14 cellular contexts compared by ENCODE assay signal in genomic region chr4:52825311-52826090, GRCh38. TPM values are rescaled to one million over a fixed set of nuclear protein-coding genes. Genes with fewer than 3 reads are reported as not detected.
DNase-seq lines count a peak whose midpoint lies in the region; ATAC-seq and TF ChIP-seq lines count a peak whose summit lies in the region.
"Had no signal": no experiment of that assay in that cellular context is flagged by ENCODE, and none has a peak within 500 bp of the region (broad histone marks: within the 10 kb centered on the region; RNA-seq: fewer than 3 reads in every experiment).

No MANE protein-coding gene starts in this region.

- DNase-seq in activated CD4-positive, alpha-beta T cell treated with anti-CD3 and anti-CD28 coated beads, Interleukin-2, amount 10 ng/mL, durations not matched to agents 7 days and 5 days: no peak
- no peak for DNase-seq in activated CD4-positive, alpha-beta T cell treated with anti-CD3 and anti-CD28 coated beads, Interleukin-2, amount 50 U/mL, for 48 hours
- no peak for DNase-seq in left ventricle myocardium inferior
- no peak for DNase-seq in sigmoid colon
- no peak for DNase-seq in AG20443 (ENCODE audit: low spot score)
- no peak for DNase-seq in NCI-H2227 treated with DMSO at 0.1 percent for 48 hours (lab: John Stamatoyannopoulos, UW)
- DNase-seq: activated CD4-positive, alpha-beta T cell treated with anti-CD3 and anti-CD28 coated beads, Interleukin-2, amount 10 ng/mL, durations not matched to agents 24 days and 14 days; activated naive CD4-positive, alpha-beta T cell treated with Interleukin-2 at 50 U/mL for 16 hours; KBM-7; NCI-H187 treated with DMSO at 0.1 percent for 48 hours had no signal

- TF ChIP-seq CTCF in left ventricle myocardium inferior (IDR thresholded peaks at IDR 0.05; ENCODE audit: borderline replicate concordance) (no peak), sigmoid colon (IDR thresholded peaks at IDR 0.05) (no peak)

- H3K9me3 ChIP-seq in left ventricle myocardium inferior (replicated peaks) (no peaks in the 10 kb centered on the region), sigmoid colon (no peaks in the 10 kb centered on the region)
- H3K9me3 ChIP-seq: HAP-1 had no signal

- H3K27ac ChIP-seq in left ventricle myocardium inferior (replicated peaks) (peak overlapping the region; percentile 80), sigmoid colon (peak overlapping the region; percentile 23 to 60 (median 30))

- WGBS in sigmoid colon, 2 donors: 67 to 75% methylated on average over 7 of the region's 7 CpGs

- H3K4me1 ChIP-seq in left ventricle myocardium inferior (peaks cover 15% of the 10 kb centered on the region), sigmoid colon (peaks cover 0 to 15% (median 15%) of the 10 kb centered on the region in 4 donors)
- H3K4me1 ChIP-seq: HAP-1 had no signal

- POLR2A ChIA-PET in activated CD4-positive, alpha-beta T cell treated with anti-CD3 and anti-CD28 coated beads, Interleukin-2, amount 10 ng/mL, durations not matched to agents 7 days and 5 days (lab: Charles Lee): no interaction called here

- CTCF ChIA-PET in activated CD4-positive, alpha-beta T cell treated with anti-CD3 and anti-CD28 coated beads, Interleukin-2, amount 10 ng/mL, durations not matched to agents 7 days and 5 days (lab: Charles Lee): no interaction called here

- no peaks in the 10 kb centered on the region for H3K36me3 Mint-ChIP-seq in activated CD4-positive, alpha-beta T cell treated with anti-CD3 and anti-CD28 coated beads, Interleukin-2, amount 10 ng/mL, durations not matched to agents 7 days and 5 days (ENCODE audit: low read depth)

- ATAC-seq in SK-N-SH treated with all-trans-retinoic acid at 6 μM for 48 hours (peak; percentile 18), HG03095 (IDR thresholded peaks at IDR 0.05; ENCODE audit: unreplicated experiment) (no peak)

- H3K4me3 ChIP-seq in left ventricle myocardium inferior (no peak overlapping the region), sigmoid colon (no peak overlapping the region)
- H3K4me3 ChIP-seq: HAP-1 had no signal

- TF ChIP-seq POLR2A in sigmoid colon (IDR thresholded peaks at IDR 0.05): no peak

- H3K4me1 Mint-ChIP-seq in activated CD4-positive, alpha-beta T cell treated with anti-CD3 and anti-CD28 coated beads, Interleukin-2, amount 10 ng/mL, durations not matched to agents 7 days and 5 days: peaks cover 31% of the 10 kb centered on the region

- H3K36me3 ChIP-seq in left ventricle myocardium inferior (no peaks in the 10 kb centered on the region), sigmoid colon (no peaks in the 10 kb centered on the region)
- H3K36me3 ChIP-seq: HAP-1 had no signal

- peak overlapping the region; percentile 42 for H3K27ac Mint-ChIP-seq in activated CD4-positive, alpha-beta T cell treated with anti-CD3 and anti-CD28 coated beads, Interleukin-2, amount 10 ng/mL, durations not matched to agents 7 days and 5 days
- H3K27ac Mint-ChIP-seq: activated CD4-positive, alpha-beta T cell treated with anti-CD3 and anti-CD28 coated beads, Interleukin-2, amount 10 ng/mL, durations not matched to agents 24 days and 14 days; dendritic cell treated with granulocyte-macrophage colony-stimulating factor and Interleukin-4, amounts not matched to agents 40 ng/mL and 50 ng/mL, for 4 days had no signal

- intact Hi-C loops in left ventricle myocardium inferior (cut with micrococcal nuclease) (no loop called here), sigmoid colon (cut with DNase I) (no loop called here)

- H3K27me3 ChIP-seq in left ventricle myocardium inferior (ENCODE audit: low read depth) (no peaks in the 10 kb centered on the region), sigmoid colon (no peaks in the 10 kb centered on the region)

- TF ChIP-seq EP300 in sigmoid colon (IDR thresholded peaks at IDR 0.05): no peak

- H3K4me3 Mint-ChIP-seq in activated CD4-positive, alpha-beta T cell treated with anti-CD3 and anti-CD28 coated beads, Interleukin-2, amount 10 ng/mL, durations not matched to agents 7 days and 5 days: no peak overlapping the region
- H3K4me3 Mint-ChIP-seq: activated CD4-positive, alpha-beta T cell treated with anti-CD3 and anti-CD28 coated beads, Interleukin-2, amount 10 ng/mL, durations not matched to agents 24 days and 14 days; dendritic cell treated with granulocyte-macrophage colony-stimulating factor and Interleukin-4, amounts not matched to agents 40 ng/mL and 50 ng/mL, for 4 days had no signal

- H3K27me3 Mint-ChIP-seq in activated CD4-positive, alpha-beta T cell treated with anti-CD3 and anti-CD28 coated beads, Interleukin-2, amount 10 ng/mL, durations not matched to agents 7 days and 5 days: no peaks in the 10 kb centered on the region
- H3K27me3 Mint-ChIP-seq: activated CD4-positive, alpha-beta T cell treated with anti-CD3 and anti-CD28 coated beads, Interleukin-2, amount 10 ng/mL, durations not matched to agents 24 days and 14 days; dendritic cell treated with granulocyte-macrophage colony-stimulating factor and Interleukin-4, amounts not matched to agents 40 ng/mL and 50 ng/mL, for 4 days had no signal

- no peaks in the 10 kb centered on the region for H3K9me3 Mint-ChIP-seq in activated CD4-positive, alpha-beta T cell treated with anti-CD3 and anti-CD28 coated beads, Interleukin-2, amount 10 ng/mL, durations not matched to agents 7 days and 5 days
- H3K9me3 Mint-ChIP-seq: dendritic cell treated with granulocyte-macrophage colony-stimulating factor and Interleukin-4, amounts not matched to agents 40 ng/mL and 50 ng/mL, for 4 days had no signal

TF ChIP-seq in SK-N-SH treated with all-trans-retinoic acid at 6 μM for 48 hours, 23 proteins besides CTCF, POLR2A, EP300 and RAD21:
- TF ChIP-seq CSRNP3 (CRISPR knock-in tag; IDR thresholded peaks at IDR 0.05) (no peak), ZNF70 (CRISPR knock-in tag; IDR thresholded peaks at IDR 0.05) (no peak), SNAI2 (CRISPR knock-in tag; IDR thresholded peaks at IDR 0.05) (no peak), ZFP3 (CRISPR knock-in tag; IDR thresholded peaks at IDR 0.05) (no peak), TSHZ2 (CRISPR knock-in tag; IDR thresholded peaks at IDR 0.05) (no peak), ZNF565 (CRISPR knock-in tag; conservative IDR thresholded peaks at IDR 0.05; ENCODE audit: low read depth) (no peak), ESRRG (CRISPR knock-in tag; IDR thresholded peaks at IDR 0.05) (no peak), ISL1 (CRISPR knock-in tag; IDR thresholded peaks at IDR 0.05) (no peak), TOX (CRISPR knock-in tag; IDR thresholded peaks at IDR 0.05; ENCODE audit: borderline replicate concordance) (no peak), ARNTL (CRISPR knock-in tag; IDR thresholded peaks at IDR 0.05; ENCODE audit: borderline replicate concordance, low read depth) (no peak), TCF4 (CRISPR knock-in tag; IDR thresholded peaks at IDR 0.05; ENCODE audit: borderline replicate concordance) (no peak)

RNA-seq across cellular contexts. Expression of gene RASL11B, which starts 36.6 kb away (rescaled TPM):
- under 1 TPM in 1 of 2 experiments, not detected in 1; 0.10 TPM for total RNA-seq in activated CD4-positive, alpha-beta T cell treated with anti-CD3 and anti-CD28 coated beads, Interleukin-2, amount 10 ng/mL, durations not matched to agents 7 days and 5 days
- total RNA-seq in left ventricle myocardium inferior: 8.7 TPM
- total RNA-seq in sigmoid colon: 1 to 10 TPM in 1 of 4 donors, under 1 TPM in 3; 0.36 to 2.2 (median 0.60) TPM
- 1 to 10 TPM in 1 of 3 donors, not detected in 2; 1.6 TPM for polyA plus RNA-seq in sigmoid colon
